Comparison of ENCODE assay signal across 22 cellular contexts in genomic region chr5:110968246-110969005, GRCh38.
"Had no signal": no experiment of that assay in that cellular context is flagged by ENCODE, and none has a peak within 500 bp of the region (broad histone marks: within the 10 kb centered on the region; RNA-seq: fewer than 3 reads in every experiment).

No MANE protein-coding gene starts in this region.

- H3K27me3 Mint-ChIP-seq: naive B cell had no signal

- H3K4me1 Mint-ChIP-seq: activated naive CD8-positive, alpha-beta T cell treated with anti-CD3 and anti-CD28 coated beads for 36 hours; naive B cell; neural crest cell had no signal

- H3K36me3 ChIP-seq: gastrocnemius medialis, prostate gland, right atrium auricular region, tibial nerve had no signal

- FAIRE-seq: TTC549, urothelium cell line had no signal

- DNase-seq: activated CD4-positive, alpha-beta T cell treated with anti-CD3 and anti-CD28 coated beads, Interleukin-2, amount 50 U/mL, for 48 hours; activated gamma-delta T cell treated with Interleukin-2 at 50 U/mL for 16 hours; activated naive CD8-positive, alpha-beta T cell treated with anti-CD3 and anti-CD28 coated beads for 36 hours; amygdala; body of pancreas; caudate nucleus; effector memory CD8-positive, alpha-beta T cell; gastrocnemius medialis; head of caudate nucleus; left ventricle myocardium superior; mesenchymal stem cell; mucosa of descending colon; naive B cell; stimulated activated naive CD8-positive, alpha-beta T cell treated with anti-CD3 and anti-CD28 coated beads, Interleukin-15, Interleukin-2, amounts not matched to agents 100 U/mL and 50 U/mL, for 24 hours had no signal

- H3K27me3 ChIP-seq: body of pancreas, gastrocnemius medialis, right atrium auricular region, tibial nerve had no signal

- H3K9me3 Mint-ChIP-seq: activated naive CD8-positive, alpha-beta T cell treated with anti-CD3 and anti-CD28 coated beads for 36 hours; activated T-helper 1 cell treated with anti-CD3 and anti-CD28 coated beads, Interleukin-12 subunit alpha, Interleukin-12 subunit beta, Interleukin-2, Interleukin-4 antibody, amounts not matched to agents 30 ng/mL and 10 ng/mL and 1 ng/mL, durations not matched to agents 14 hours and 24 hours and 36 hours; effector memory CD8-positive, alpha-beta T cell; neural crest cell had no signal

- H3K27ac Mint-ChIP-seq: activated naive CD8-positive, alpha-beta T cell treated with anti-CD3 and anti-CD28 coated beads for 36 hours; activated T-helper 1 cell treated with anti-CD3 and anti-CD28 coated beads, Interleukin-12 subunit alpha, Interleukin-12 subunit beta, Interleukin-2, Interleukin-4 antibody, amounts not matched to agents 30 ng/mL and 10 ng/mL and 1 ng/mL, durations not matched to agents 14 hours and 24 hours and 36 hours; effector memory CD8-positive, alpha-beta T cell; naive B cell had no signal

- H3K4me3 Mint-ChIP-seq: activated naive CD8-positive, alpha-beta T cell treated with anti-CD3 and anti-CD28 coated beads for 36 hours; activated T-helper 1 cell treated with anti-CD3 and anti-CD28 coated beads, Interleukin-12 subunit alpha, Interleukin-12 subunit beta, Interleukin-2, Interleukin-4 antibody, amounts not matched to agents 30 ng/mL and 10 ng/mL and 1 ng/mL, durations not matched to agents 14 hours and 24 hours and 36 hours; effector memory CD8-positive, alpha-beta T cell; naive B cell; neural crest cell had no signal

- H3K36me3 Mint-ChIP-seq: activated naive CD8-positive, alpha-beta T cell treated with anti-CD3 and anti-CD28 coated beads for 36 hours; naive B cell had no signal

- H3K9me3 ChIP-seq: body of pancreas, gastrocnemius medialis, mucosa of descending colon, prostate gland, right atrium auricular region, tibial nerve had no signal

- H3K27ac ChIP-seq: body of pancreas, gastrocnemius medialis, prostate gland, right atrium auricular region, skin epidermis, tibial nerve had no signal

- H3K4me1 ChIP-seq: body of pancreas, gastrocnemius medialis, prostate gland, right atrium auricular region, tibial nerve had no signal

- H3K4me3 ChIP-seq: body of pancreas, gastrocnemius medialis, mucosa of descending colon, prostate gland, right atrium auricular region, skin epidermis, tibial nerve had no signal
